Comparison of ENCODE assay signal across 8 cellular contexts in the genomic region with DNA sequence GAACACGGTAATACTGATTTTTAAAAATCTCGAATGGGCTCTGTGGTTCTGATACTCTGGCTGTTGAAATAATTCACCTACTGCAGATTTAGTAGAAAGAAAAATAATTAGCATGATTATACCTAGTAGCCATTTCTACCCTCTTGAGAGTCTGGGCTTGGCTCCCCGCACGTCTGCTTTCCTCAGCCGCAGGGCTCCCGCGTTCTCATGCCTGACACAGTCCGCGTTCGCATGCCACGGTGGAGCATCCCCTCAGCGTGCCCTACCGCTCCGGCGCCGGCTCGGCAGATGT. TPM values are rescaled to one million over a fixed set of nuclear protein-coding genes. Genes with fewer than 3 reads are reported as not detected.
DNase-seq lines count a peak whose midpoint lies in the region; ATAC-seq and TF ChIP-seq lines count a peak whose summit lies in the region.

No MANE protein-coding gene starts in this region.

- TF ChIP-seq CTCF in HL-60 (IDR thresholded peaks at IDR 0.05; ENCODE audit: insufficient read depth, low read length) (no peak), GM20000 (IDR thresholded peaks at IDR 0.05; ENCODE audit: extremely low read depth, missing control alignments) (no peak)

- H3K27me3 ChIP-seq in HL-60 (ENCODE audit: insufficient read depth, poor library complexity, severe bottlenecking) = no peaks in the 10 kb centered on the region

- H3K4me1 Mint-ChIP-seq in activated T-cell treated with anti-CD3 and anti-CD28 coated beads, Interleukin-2, amount 50 U/mL, for 72 hours (ENCODE audit: low read depth) = peaks cover 28% of the 10 kb centered on the region
- H3K4me1 Mint-ChIP-seq in stimulated activated memory B cell treated with anti-CD40 and anti-IgM and Interleukin-4, amounts not matched to agents 10 μg/mL and 1 μg/mL and 100 μg/mL, for 72 hours = peaks cover 42% of the 10 kb centered on the region

- H3K27me3 Mint-ChIP-seq in activated T-cell treated with anti-CD3 and anti-CD28 coated beads, Interleukin-2, amount 50 U/mL, for 72 hours (ENCODE audit: low read depth) = no peaks in the 10 kb centered on the region
- no peaks in the 10 kb centered on the region for H3K27me3 Mint-ChIP-seq in stimulated activated memory B cell treated with anti-CD40 and anti-IgM and Interleukin-4, amounts not matched to agents 10 μg/mL and 1 μg/mL and 100 μg/mL, for 72 hours

- H3K27ac ChIP-seq in HL-60 (replicated peaks) = peak overlapping the region; percentile 97

- ATAC-seq in activated T-cell treated with anti-CD3 and anti-CD28 coated beads, Interleukin-2, amount 50 U/mL, for 72 hours (replicated peaks in 1 of 2) = no peak
- no peak for ATAC-seq in stimulated activated memory B cell treated with anti-CD40 and anti-IgM and Interleukin-4, amounts not matched to agents 10 μg/mL and 1 μg/mL and 100 μg/mL, for 72 hours

- H3K36me3 Mint-ChIP-seq in activated T-cell treated with anti-CD3 and anti-CD28 coated beads, Interleukin-2, amount 50 U/mL, for 72 hours (ENCODE audit: insufficient read depth in 2 of 2) = peaks cover 17 to 24% of the 10 kb centered on the region in 2 donors
- peaks cover 22% of the 10 kb centered on the region for H3K36me3 Mint-ChIP-seq in stimulated activated memory B cell treated with anti-CD40 and anti-IgM and Interleukin-4, amounts not matched to agents 10 μg/mL and 1 μg/mL and 100 μg/mL, for 72 hours

- DNase-seq in HL-60 (ENCODE audit: low read depth in 1 of 2, low spot score in 1 of 2) = no peak
- no peak for DNase-seq in activated T-cell treated with anti-CD3 and anti-CD28 coated beads, Interleukin-2, amount 50 U/mL, for 72 hours
- no peak for DNase-seq in stimulated activated CD8-positive, alpha-beta memory T cell treated with anti-CD3 and anti-CD28 coated beads, Interleukin-4, amount 100 ng/mL, for 48 hours
- DNase-seq in NCI-H128 (lab: John Stamatoyannopoulos, UW; ENCODE audit: unreplicated experiment) = no peak
- DNase-seq in D341Med (ENCODE audit: low spot score) = no peak
- DNase-seq in GM20000 (ENCODE audit: low spot score) = no peak

- no peaks in the 10 kb centered on the region for H3K9me3 Mint-ChIP-seq in activated T-cell treated with anti-CD3 and anti-CD28 coated beads, Interleukin-2, amount 50 U/mL, for 72 hours
- H3K9me3 Mint-ChIP-seq in stimulated activated memory B cell treated with anti-CD40 and anti-IgM and Interleukin-4, amounts not matched to agents 10 μg/mL and 1 μg/mL and 100 μg/mL, for 72 hours = no peaks in the 10 kb centered on the region

- H3K27ac Mint-ChIP-seq in activated T-cell treated with anti-CD3 and anti-CD28 coated beads, Interleukin-2, amount 50 U/mL, for 72 hours = peak overlapping the region; percentile 94
- peak overlapping the region; percentile 93 for H3K27ac Mint-ChIP-seq in stimulated activated memory B cell treated with anti-CD40 and anti-IgM and Interleukin-4, amounts not matched to agents 10 μg/mL and 1 μg/mL and 100 μg/mL, for 72 hours

- peak overlapping the region; percentile 62 for H3K4me3 ChIP-seq in HL-60 (replicated peaks; ENCODE audit: insufficient read depth, low read length)
- H3K4me3 ChIP-seq in iPS-11a (ENCODE audit: low read depth, low read length) = peak overlapping the region; percentile 83

- peak overlapping the region; percentile 98 to 99 for H3K4me3 Mint-ChIP-seq in activated T-cell treated with anti-CD3 and anti-CD28 coated beads, Interleukin-2, amount 50 U/mL, for 72 hours
- H3K4me3 Mint-ChIP-seq in stimulated activated memory B cell treated with anti-CD40 and anti-IgM and Interleukin-4, amounts not matched to agents 10 μg/mL and 1 μg/mL and 100 μg/mL, for 72 hours = peak overlapping the region; percentile 95

RNA-seq across cellular contexts. Expression of gene GPBP1, which starts 0.9 kb away (rescaled TPM):
- 100 to 1,000 TPM in 1 of 2 donors, 10 to 100 TPM in 1; 95.8 to 104 TPM for total RNA-seq in activated T-cell treated with anti-CD3 and anti-CD28 coated beads, Interleukin-2, amount 50 U/mL, for 72 hours
